Comparison of ENCODE assay signal across 15 cellular contexts in genomic region chr19:30000862-30001261, GRCh38. TPM values are rescaled to one million over a fixed set of nuclear protein-coding genes. Genes with fewer than 3 reads are reported as not detected.
DNase-seq lines count a peak whose midpoint lies in the region; ATAC-seq, FAIRE-seq and TF ChIP-seq lines count a peak whose summit lies in the region.
"Had no signal": no experiment of that assay in that cellular context is flagged by ENCODE, and none has a peak within 500 bp of the region (broad histone marks: within the 10 kb centered on the region; RNA-seq: fewer than 3 reads in every experiment).

No MANE protein-coding gene starts in this region.

- no peak for TF ChIP-seq POLR2A in GM12878 (IDR thresholded peaks at IDR 0.05; ENCODE audit: low read depth, low read length)

- H3K9me3 ChIP-seq in GM12878 (replicated peaks; ENCODE audit: control insufficient read depth, insufficient read depth, low read length) = peaks cover 3% of the 10 kb centered on the region; the same call in 2 of the 3 replicates
- no peaks in the 10 kb centered on the region for H3K9me3 ChIP-seq in aorta (ENCODE audit: control insufficient read depth, low read length)

- peaks cover 9% of the 10 kb centered on the region for H3K9me3 Mint-ChIP-seq in stimulated activated naive CD8-positive, alpha-beta T cell treated with anti-CD3 and anti-CD28 coated beads, Interleukin-15, Interleukin-2, amounts not matched to agents 100 ng/mL and 50 ng/mL, for 24 hours
- H3K9me3 Mint-ChIP-seq in nephron progenitor cell = peaks cover 59% of the 10 kb centered on the region

- POLR2A ChIA-PET in GM12878 (lab: Charles Lee) = interaction anchor here (0.6 kb wide), 1 partner anchor 108 kb away, joined by 3 read pairs; no protein-coding TSS in a partner anchor

- peaks cover 68% of the 10 kb centered on the region for H3K4me1 Mint-ChIP-seq in stimulated activated naive CD8-positive, alpha-beta T cell treated with anti-CD3 and anti-CD28 coated beads, Interleukin-15, Interleukin-2, amounts not matched to agents 100 ng/mL and 50 ng/mL, for 24 hours (ENCODE audit: low read depth)
- peaks cover 38% of the 10 kb centered on the region for H3K4me1 Mint-ChIP-seq in nephron progenitor cell

- H3K27me3 Mint-ChIP-seq in stimulated activated naive CD8-positive, alpha-beta T cell treated with anti-CD3 and anti-CD28 coated beads, Interleukin-15, Interleukin-2, amounts not matched to agents 100 ng/mL and 50 ng/mL, for 24 hours = no peaks in the 10 kb centered on the region
- H3K27me3 Mint-ChIP-seq in nephron progenitor cell (ENCODE audit: low read depth, poor library complexity) = no peaks in the 10 kb centered on the region
- H3K27me3 Mint-ChIP-seq: IgD-negative memory B cell had no signal

- no TSS peak for BruUV-seq in GM12878 (replicated peaks; lab: Mats Ljungman, UMichigan)

- H2AFZ ChIP-seq in GM12878 (ENCODE audit: control insufficient read depth, low read depth, low read length) = no peak overlapping the region
- H2AFZ ChIP-seq: GM23248 had no signal

- no peaks in the 10 kb centered on the region for H4K20me1 ChIP-seq in GM12878 (ENCODE audit: control insufficient read depth, insufficient read depth)

- H3K79me2 ChIP-seq in GM12878 (ENCODE audit: control insufficient read depth, insufficient read depth, low read length) = peaks cover 13% of the 10 kb centered on the region

- TF ChIP-seq CTCF in GM12878 (IDR thresholded peaks at IDR 0.05 in 2 of 3, conservative IDR thresholded peaks at IDR 0.05 in 1 of 3; ENCODE audit: control insufficient read depth in 2 of 3, extremely low read depth in 1 of 3, insufficient read depth in 1 of 3, low read depth in 3 of 3, low read length in 3 of 3) (no peak), nephron progenitor cell (IDR thresholded peaks at IDR 0.05) (no peak)

- no peak overlapping the region for H3K9ac ChIP-seq in GM12878 (ENCODE audit: control insufficient read depth, insufficient read depth, low read length)
- H3K9ac ChIP-seq: GM23248 had no signal

- CTCF ChIA-PET in GM12878 (lab: Yijun Ruan, JAX) = interaction anchor here (1.4 kb wide), 1 partner anchor 35 kb away, joined by 3 read pairs; no protein-coding TSS in a partner anchor

- FAIRE-seq in GM12878 (lab: Jason Lieb, UNC) = no peak
- FAIRE-seq: GM12891 had no signal

- H3K27ac ChIP-seq in GM12878 (ENCODE audit: control insufficient read depth, insufficient read depth) = no peak overlapping the region
- no peak overlapping the region for H3K27ac ChIP-seq in aorta (ENCODE audit: low read depth in 1 of 2, low read length in 2 of 2)
- H3K27ac ChIP-seq: GM23248 had no signal

- H3K4me1 ChIP-seq in GM12878 (ENCODE audit: control insufficient read depth, insufficient read depth, low read length) = no peaks in the 10 kb centered on the region
- H3K4me1 ChIP-seq in aorta (ENCODE audit: control insufficient read depth in 1 of 2, insufficient read depth in 2 of 2, low read length in 2 of 2) = no peaks in the 10 kb centered on the region

- no peak overlapping the region for H3K4me3 Mint-ChIP-seq in stimulated activated naive CD8-positive, alpha-beta T cell treated with anti-CD3 and anti-CD28 coated beads, Interleukin-15, Interleukin-2, amounts not matched to agents 100 ng/mL and 50 ng/mL, for 24 hours
- no peak overlapping the region for H3K4me3 Mint-ChIP-seq in nephron progenitor cell
- H3K4me3 Mint-ChIP-seq: CD14-positive monocyte; CD8-positive, alpha-beta T cell; IgD-negative memory B cell had no signal

- SMC1A ChIA-PET in GM12878 (lab: Charles Lee; ENCODE audit: uncharacterized antibody, unreplicated experiment) = no interaction called here

- in situ Hi-C loops in GM12878 (cut with MboI) = no loop called here

- no peaks in the 10 kb centered on the region for H3K27me3 ChIP-seq in GM12878 (replicated peaks in 1 of 2; ENCODE audit: control insufficient read depth in 2 of 2, insufficient read depth in 2 of 2, low read length in 1 of 2)
- no peaks in the 10 kb centered on the region for H3K27me3 ChIP-seq in aorta (ENCODE audit: control insufficient read depth in 1 of 2, insufficient read depth in 2 of 2, low read length in 1 of 2)

- H3K27ac Mint-ChIP-seq in stimulated activated naive CD8-positive, alpha-beta T cell treated with anti-CD3 and anti-CD28 coated beads, Interleukin-15, Interleukin-2, amounts not matched to agents 100 ng/mL and 50 ng/mL, for 24 hours = peak overlapping the region; percentile 21
- peak overlapping the region; percentile 49 for H3K27ac Mint-ChIP-seq in nephron progenitor cell
- H3K27ac Mint-ChIP-seq: CD8-positive, alpha-beta T cell; IgD-negative memory B cell had no signal

- H3K36me3 Mint-ChIP-seq in stimulated activated naive CD8-positive, alpha-beta T cell treated with anti-CD3 and anti-CD28 coated beads, Interleukin-15, Interleukin-2, amounts not matched to agents 100 ng/mL and 50 ng/mL, for 24 hours (ENCODE audit: low read depth) = peaks cover 81% of the 10 kb centered on the region
- peaks cover 70% of the 10 kb centered on the region for H3K36me3 Mint-ChIP-seq in nephron progenitor cell (ENCODE audit: low read depth)

- no peak overlapping the region for H3K4me2 ChIP-seq in GM12878 (ENCODE audit: control insufficient read depth, insufficient read depth)

- intact Hi-C loops in GM12878 (cut with micrococcal nuclease; ENCODE audit: unreplicated experiment) = no loop called here
- intact Hi-C loops in aorta (cut with DNase I) = no loop called here

- DNase-seq in stimulated activated naive CD8-positive, alpha-beta T cell treated with anti-CD3 and anti-CD28 coated beads, Interleukin-15, Interleukin-2, amounts not matched to agents 100 U/mL and 50 U/mL, for 24 hours = no peak
- no peak for DNase-seq in GM12878 (ENCODE audit: low read depth, low spot score)
- DNase-seq in nephron progenitor cell = no peak
- DNase-seq in aorta = no peak
- no peak for DNase-seq in D341Med (ENCODE audit: low spot score)
- no peak for DNase-seq in GF-D8 (lab: John Stamatoyannopoulos, UW)
- DNase-seq: CD8-positive, alpha-beta T cell; COR-L47; DND-41; GM23248; H7 had no signal

- RAD21 ChIA-PET in GM12878 (lab: Charles Lee; ENCODE audit: unreplicated experiment) = no interaction called here

- no peak for TF ChIP-seq RAD21 in GM12878 (IDR thresholded peaks at IDR 0.05; ENCODE audit: insufficient read depth, low read depth, low read length)

- TF ChIP-seq EP300 in GM12878 (IDR thresholded peaks at IDR 0.05; ENCODE audit: borderline replicate concordance in 1 of 2, control insufficient read depth in 1 of 2, low read depth in 2 of 2, low read length in 2 of 2) = no peak

- no peak for ATAC-seq in stimulated activated naive CD8-positive, alpha-beta T cell treated with anti-CD3 and anti-CD28 coated beads, Interleukin-15, Interleukin-2, amounts not matched to agents 100 U/mL and 50 U/mL, for 24 hours
- ATAC-seq in GM12878 (no peak), aorta (ENCODE audit: low FRiP score) (no peak)
- ATAC-seq: CD8-positive, alpha-beta T cell had no signal

- H3K36me3 ChIP-seq in GM12878 (ENCODE audit: control insufficient read depth in 2 of 2, insufficient read depth in 2 of 2, low read length in 1 of 2) = peaks cover 0 to under 1% of the 10 kb centered on the region in 2 experiments; a peak in 1 of 4 replicates
- no peaks in the 10 kb centered on the region for H3K36me3 ChIP-seq in aorta (ENCODE audit: control insufficient read depth in 1 of 2, insufficient read depth in 2 of 2, low read length in 1 of 2)

- H3K4me3 ChIP-seq in GM12878 (no peak overlapping the region), aorta (ENCODE audit: low read length in 2 of 2) (no peak overlapping the region)
- H3K4me3 ChIP-seq: GM23248 had no signal

- 100% methylated on average over 1 of the region's 1 CpG for WGBS in GM12878 (ENCODE audit: insufficient coverage, insufficient replicate concordance, low lambda C conversion rate, missing lambda C conversion rate)
- WGBS in aorta, 2 donors = 96 to 97% methylated on average over 1 of the region's 1 CpG

TF ChIP-seq in GM12878, 131 proteins besides CTCF, POLR2A, EP300 and RAD21:
- 0 out of 2 replicates have a peak, but pooled peaks have one; percentile 7 for TF ChIP-seq MXI1 (IDR thresholded peaks at IDR 0.05; ENCODE audit: low read depth, low read length)
- no peak for TF ChIP-seq CEBPB (IDR thresholded peaks at IDR 0.05; ENCODE audit: borderline replicate concordance in 1 of 2, low read depth in 2 of 2, low read length in 2 of 2)
TF ChIP-seq in GM12878: peak in this region for 1.

RNA-seq across cellular contexts. Expression of gene URI1, which starts 58.8 kb away (rescaled TPM):
- total RNA-seq in GM12878 (2013; cell fraction: nucleolus; rRNA removed) = 108 and 110 TPM in 2 replicates
- total RNA-seq in GM12878 (2014; rRNA removed) = 45.0 and 53.7 TPM in 2 replicates
- total RNA-seq in GM12878 (2014; rRNA removed; fragmentation: Illumina TruSeq; extraction: Trizol) = 71.5 and 72.2 TPM in 2 replicates
- 59.3 and 63.8 TPM in 2 replicates for total RNA-seq in GM12878 (2021)
- 33.4 TPM for polyA plus RNA-seq in GM12878 (2011; ENCODE audit: low read depth)
- polyA plus RNA-seq in GM12878 (2011; rRNA removed) = 94.2 and 131 TPM in 2 replicates
- polyA plus RNA-seq in GM12878 (2011; cell fraction: cytosol; rRNA removed) = 28.8 and 31.4 TPM in 2 replicates
- polyA plus RNA-seq in GM12878 (2011; cell fraction: nucleus; rRNA removed) = 53.1 and 54.4 TPM in 2 replicates
- 44.6 and 52.6 TPM in 2 replicates for polyA plus RNA-seq in GM12878 (2012)
- 72.5 and 91.8 TPM in 2 replicates for polyA plus RNA-seq in GM12878 (2014; fragmentation: Illumina TruSeq; extraction: Trizol)
- polyA plus RNA-seq in GM12878 (2014; fragmentation: Nextera tagmentation; extraction: Ambion mirVana) = 10 to 100 TPM; 19.6 to 30.4 TPM
- polyA plus RNA-seq in GM12878 (2014; rRNA removed) = 48.1 and 50.8 TPM in 2 replicates
- 10 to 100 TPM; 15.2 to 16.8 TPM for polyA plus RNA-seq in GM12878 (2016; fragmentation: Nextera tagmentation; extraction: Ambion mirVana)
- 58.7 and 178 TPM in 2 replicates for polyA minus RNA-seq in GM12878 (2011; rRNA and poly(A)+ RNA removed)
- 24.7 and 27.6 TPM in 2 replicates for polyA minus RNA-seq in GM12878 (2011; cell fraction: cytosol; rRNA and poly(A)+ RNA removed)
- polyA minus RNA-seq in GM12878 (2011; cell fraction: nucleus; rRNA and poly(A)+ RNA removed) = 45.5 and 76.9 TPM in 2 replicates
- total RNA-seq in aorta = 10 to 100 TPM; 51.4 to 55.9 TPM
- 10 to 100 TPM; 29.0 to 36.7 TPM for polyA plus RNA-seq in aorta
